16 cellular contexts compared by ENCODE assay signal in genomic region chr16:29307598-29308507, GRCh38.
DNase-seq lines count a peak whose midpoint lies in the region; ATAC-seq and TF ChIP-seq lines count a peak whose summit lies in the region.
"Had no signal": no experiment of that assay in that cellular context is flagged by ENCODE, and none has a peak within 500 bp of the region (broad histone marks: within the 10 kb centered on the region; RNA-seq: fewer than 3 reads in every experiment).

No MANE protein-coding gene starts in this region.

- no peak overlapping the region for H3K27ac ChIP-seq in GM23338 (ENCODE audit: low read depth)
- H3K27ac ChIP-seq: GM23248 had no signal

- H3K4me3 Mint-ChIP-seq in neural crest cell (no peak overlapping the region), GM23338 (no peak overlapping the region)
- no peak overlapping the region for H3K4me3 Mint-ChIP-seq in activated CD4-positive, alpha-beta memory T cell treated with anti-CD3 and anti-CD28 coated beads for 36 hours
- H3K4me3 Mint-ChIP-seq: activated naive CD4-positive, alpha-beta T cell treated with anti-CD3 and anti-CD28 coated beads for 36 hours; central memory CD8-positive, alpha-beta T cell; T-helper 1 cell treated with Interleukin-12 subunit alpha and Interleukin-12 subunit beta and Interleukin-4 antibody, amounts not matched to agents 30 μg/mL and 1 μg/mL, for 36 hours had no signal

- H3K27me3 ChIP-seq in MG63: no peaks in the 10 kb centered on the region
- no peaks in the 10 kb centered on the region for H3K27me3 ChIP-seq in GM23338 (ENCODE audit: insufficient read depth)

- no peak for ATAC-seq in GM21786 (IDR thresholded peaks at IDR 0.05; ENCODE audit: unreplicated experiment)
- no peak for ATAC-seq in GM23338

- no peaks in the 10 kb centered on the region for H3K9me2 ChIP-seq in GM23338 (ENCODE audit: insufficient read depth)

- in situ Hi-C loops in Caki2 (cut with HindIII; ENCODE audit: low pct_unique_long_range_greater_than_20kb, low sequenced_read_pairs): no loop called here

- no peaks in the 10 kb centered on the region for H4K20me1 ChIP-seq in GM23338 (replicated peaks; ENCODE audit: insufficient read depth)

- H3K4me1 Mint-ChIP-seq in neural crest cell (peaks cover 24% of the 10 kb centered on the region), GM23338 (0 out of 3 replicates have a peak, but pooled peaks cover under 1% of the 10 kb centered on the region)
- H3K4me1 Mint-ChIP-seq in activated CD4-positive, alpha-beta memory T cell treated with anti-CD3 and anti-CD28 coated beads for 36 hours (ENCODE audit: low read depth): no peaks in the 10 kb centered on the region

- peak overlapping the region; percentile 19 for H3K27ac Mint-ChIP-seq in neural crest cell (ENCODE audit: unreplicated experiment)
- no peak overlapping the region for H3K27ac Mint-ChIP-seq in activated CD4-positive, alpha-beta memory T cell treated with anti-CD3 and anti-CD28 coated beads for 36 hours
- H3K27ac Mint-ChIP-seq in GM23338: no peak overlapping the region
- H3K27ac Mint-ChIP-seq: activated naive CD4-positive, alpha-beta T cell treated with anti-CD3 and anti-CD28 coated beads for 36 hours; T-helper 1 cell treated with Interleukin-12 subunit alpha and Interleukin-12 subunit beta and Interleukin-4 antibody, amounts not matched to agents 30 μg/mL and 1 μg/mL, for 36 hours had no signal

- H3K27me3 Mint-ChIP-seq in neural crest cell (ENCODE audit: low read depth) (no peaks in the 10 kb centered on the region), GM23338 (ENCODE audit: insufficient read depth, low read depth, poor library complexity) (peaks cover 8% of the 10 kb centered on the region)
- no peaks in the 10 kb centered on the region for H3K27me3 Mint-ChIP-seq in activated CD4-positive, alpha-beta memory T cell treated with anti-CD3 and anti-CD28 coated beads for 36 hours
- H3K27me3 Mint-ChIP-seq: central memory CD8-positive, alpha-beta T cell had no signal

- H3K36me3 Mint-ChIP-seq in neural crest cell (ENCODE audit: low read depth) (no peaks in the 10 kb centered on the region), GM23338 (ENCODE audit: low read depth) (no peaks in the 10 kb centered on the region)
- H3K36me3 Mint-ChIP-seq in activated CD4-positive, alpha-beta memory T cell treated with anti-CD3 and anti-CD28 coated beads for 36 hours: no peaks in the 10 kb centered on the region

- H3K79me2 ChIP-seq in GM23338 (replicated peaks; ENCODE audit: insufficient read depth): no peaks in the 10 kb centered on the region

- H3K9me3 ChIP-seq in MG63: no peaks in the 10 kb centered on the region

- intact Hi-C loops in activated CD4-positive, alpha-beta memory T cell treated with anti-CD3 and anti-CD28 coated beads for 36 hours (cut with micrococcal nuclease): no loop called here

- H3K4me1 ChIP-seq in GM23338 (ENCODE audit: insufficient read depth): no peaks in the 10 kb centered on the region

- DNase-seq in Caki2 (ENCODE audit: low read depth) (peak; percentile 51), MG63 (peak; percentile 9), fibroblast of peridontal ligament (ENCODE audit: extremely low read depth) (peak; percentile 54), neural crest cell (ENCODE audit: low read depth, low spot score) (no peak), COR-L47 (lab: John Stamatoyannopoulos, UW) (no peak), GM23338 (ENCODE audit: low spot score) (no peak)
- no peak for DNase-seq in activated CD4-positive, alpha-beta memory T cell treated with anti-CD3 and anti-CD28 coated beads for 36 hours
- DNase-seq: activated naive CD4-positive, alpha-beta T cell treated with anti-CD3 and anti-CD28 coated beads for 36 hours; AML-193; NCI-H2029 treated with DMSO at 0.1 percent for 48 hours; NCI-H748 treated with DMSO at 0.1 percent for 48 hours; stimulated activated CD4-positive, alpha-beta T cell treated with anti-CD3 and anti-CD28 coated beads, Interleukin-4, amount 100 ng/mL, for 24 hours had no signal

- H3K4me3 ChIP-seq in MG63 (no peak overlapping the region), GM23338 (no peak overlapping the region)
- H3K4me3 ChIP-seq: GM23248 had no signal

- CTCF ChIA-PET in activated CD4-positive, alpha-beta memory T cell treated with anti-CD3 and anti-CD28 coated beads for 36 hours (lab: Charles Lee): no interaction called here

- no peak overlapping the region for H2AFZ ChIP-seq in GM23338
- H2AFZ ChIP-seq: GM23248 had no signal

- no peaks in the 10 kb centered on the region for H3F3A ChIP-seq in GM23338 (replicated peaks; ENCODE audit: low read depth)

- H3K36me3 ChIP-seq in MG63 (no peaks in the 10 kb centered on the region), GM23338 (ENCODE audit: insufficient read depth) (no peaks in the 10 kb centered on the region)

- POLR2A ChIA-PET in activated CD4-positive, alpha-beta memory T cell treated with anti-CD3 and anti-CD28 coated beads for 36 hours (lab: Charles Lee): no interaction called here

- H3K9me3 Mint-ChIP-seq in neural crest cell (no peaks in the 10 kb centered on the region), GM23338 (no peaks in the 10 kb centered on the region)
- no peaks in the 10 kb centered on the region for H3K9me3 Mint-ChIP-seq in activated CD4-positive, alpha-beta memory T cell treated with anti-CD3 and anti-CD28 coated beads for 36 hours
- H3K9me3 Mint-ChIP-seq: activated naive CD4-positive, alpha-beta T cell treated with anti-CD3 and anti-CD28 coated beads for 36 hours; central memory CD8-positive, alpha-beta T cell; T-helper 1 cell treated with Interleukin-12 subunit alpha and Interleukin-12 subunit beta and Interleukin-4 antibody, amounts not matched to agents 30 μg/mL and 1 μg/mL, for 36 hours had no signal

- no peak overlapping the region for H3K4me2 ChIP-seq in GM23338

- no peak for TF ChIP-seq CTCF in neural crest cell (conservative IDR thresholded peaks at IDR 0.05)
- TF ChIP-seq CTCF in GM23338 (conservative IDR thresholded peaks at IDR 0.05; ENCODE audit: low read depth in 2 of 2): no peak

TF ChIP-seq in GM23338, 12 proteins besides CTCF, POLR2A, EP300 and RAD21:
- TF ChIP-seq NANOG (IDR thresholded peaks at IDR 0.05; ENCODE audit: borderline replicate concordance): no peak
- no peak for TF ChIP-seq STAT1 (IDR thresholded peaks at IDR 0.05; ENCODE audit: unreplicated experiment)
- no peak for TF ChIP-seq JUNB (IDR thresholded peaks at IDR 0.05; ENCODE audit: unreplicated experiment)

Comparison
In these comparisons a context has a peak if more than half of its experiments do, and no peak if none do; other contexts are left out.
1. DNase-seq: peak in Caki2 (single experiment), MG63 (single experiment) and fibroblast of peridontal ligament (single experiment); none in neural crest cell (single experiment), COR-L47 (single experiment), activated CD4-positive, alpha-beta memory T cell treated with anti-CD3 and anti-CD28 coated beads for 36 hours (single experiment) and GM23338 (single experiment).